ENCODE assay signal across 8 cellular contexts in the genomic region with DNA sequence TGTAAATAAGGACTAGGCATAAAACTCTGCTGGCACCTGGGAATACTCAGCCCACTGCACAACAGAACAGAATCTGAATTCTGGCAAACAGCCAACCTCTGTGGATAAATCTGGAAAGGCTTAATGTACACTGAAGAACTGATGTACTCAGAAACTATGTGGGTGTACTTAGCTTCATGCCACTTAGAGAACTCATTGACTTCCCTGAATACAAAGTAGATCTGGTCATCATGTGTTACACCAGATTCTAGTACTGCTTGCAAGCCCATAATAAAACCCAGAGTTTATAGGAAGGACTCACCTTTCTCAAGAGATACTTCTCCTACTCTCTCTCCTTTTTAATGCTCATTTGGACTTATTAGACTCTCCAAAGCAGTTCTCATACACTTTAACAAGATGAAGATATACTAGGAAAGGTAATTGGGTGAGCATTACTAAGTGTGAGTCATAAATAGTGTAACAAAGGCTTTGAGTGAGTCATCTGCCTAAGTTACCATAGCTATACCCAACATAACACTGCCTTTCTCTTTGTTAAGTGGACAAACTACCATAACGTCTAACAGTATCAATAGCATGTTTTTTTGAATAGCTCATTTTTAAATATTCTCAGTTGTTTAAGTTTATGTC.
A peak's percentile ranks its signal among the peaks of the same experiment; 100 is the strongest.
DNase-seq lines count a peak whose midpoint lies in the region; ATAC-seq and TF ChIP-seq lines count a peak whose summit lies in the region.

No MANE protein-coding gene starts in this region.

- H3K27ac ChIP-seq in hepatocyte = peak overlapping the region; percentile 22
- H3K27ac ChIP-seq in MM.1S (ENCODE audit: low read length) = no peak overlapping the region

- peaks cover 2% of the 10 kb centered on the region for H3K27me3 Mint-ChIP-seq in T-helper 2 cell treated with Interferon-gamma antibody and Interleukin-4, amounts not matched to agents 5 μg/mL and 100 μg/mL, for 36 hours (ENCODE audit: low read depth)

- H3K9me3 ChIP-seq in hepatocyte (ENCODE audit: low read depth) (no peaks in the 10 kb centered on the region), MM.1S (replicated peaks; ENCODE audit: insufficient read depth, low read length) (no peaks in the 10 kb centered on the region)

- H3K79me2 ChIP-seq in hepatocyte (no peaks in the 10 kb centered on the region), MM.1S (ENCODE audit: low read length) (no peaks in the 10 kb centered on the region)

- no peaks in the 10 kb centered on the region for H3K27me3 ChIP-seq in hepatocyte
- H3K27me3 ChIP-seq in MM.1S (replicated peaks; ENCODE audit: insufficient read depth, low read length) = no peaks in the 10 kb centered on the region

- POLR2A ChIA-PET in AG04449 (lab: Yijun Ruan, JAX) = no interaction called here

- no peak overlapping the region for H3K27ac Mint-ChIP-seq in T-helper 2 cell treated with Interferon-gamma antibody and Interleukin-4, amounts not matched to agents 5 μg/mL and 100 μg/mL, for 36 hours

- DNase-seq in AG04449 (ENCODE audit: low read depth, low spot score) = peak; percentile 57
- DNase-seq in HT-29 (ENCODE audit: low spot score) = peak; percentile 98
- peak; percentile 33 for DNase-seq in SK-MEL-5 (ENCODE audit: low read depth, low spot score)
- peak; percentile 53 for DNase-seq in hepatocyte (ENCODE audit: low spot score)
- no peak for DNase-seq in T-helper 2 cell treated with Interferon-gamma antibody and Interleukin-4, amounts not matched to agents 5 μg/mL and 100 μg/mL, for 36 hours (ENCODE audit: low spot score)
- no peak for DNase-seq in MM.1S
- DNase-seq in hepatic stellate cell (ENCODE audit: low spot score) = no peak

- no peaks in the 10 kb centered on the region for H3K9me3 Mint-ChIP-seq in T-helper 2 cell treated with Interferon-gamma antibody and Interleukin-4, amounts not matched to agents 5 μg/mL and 100 μg/mL, for 36 hours

- H3K9me2 ChIP-seq in hepatocyte (replicated peaks; ENCODE audit: insufficient read depth) (no peaks in the 10 kb centered on the region), MM.1S (replicated peaks; ENCODE audit: insufficient read depth, low read length) (no peaks in the 10 kb centered on the region)

- H3K4me1 ChIP-seq in hepatocyte (ENCODE audit: insufficient read depth) = peaks cover 15% of the 10 kb centered on the region
- H3K4me1 ChIP-seq in MM.1S (ENCODE audit: low read length) = peaks cover 10% of the 10 kb centered on the region

- H3K4me3 ChIP-seq in AG04449 (ENCODE audit: low read depth, low read length) (no peak overlapping the region), hepatocyte (no peak overlapping the region), MM.1S (ENCODE audit: low read length) (no peak overlapping the region)

- no peak overlapping the region for H3K4me3 Mint-ChIP-seq in T-helper 2 cell treated with Interferon-gamma antibody and Interleukin-4, amounts not matched to agents 5 μg/mL and 100 μg/mL, for 36 hours

- H3K4me1 Mint-ChIP-seq in T-helper 2 cell treated with Interferon-gamma antibody and Interleukin-4, amounts not matched to agents 5 μg/mL and 100 μg/mL, for 36 hours (ENCODE audit: low read depth) = peaks cover 2% of the 10 kb centered on the region

- CTCF ChIA-PET in AG04449 (lab: Yijun Ruan, JAX) = interaction anchor here (0.9 kb wide), 1 partner anchor 370 kb away, joined by 3 read pairs; no protein-coding TSS in a partner anchor

- H4K20me1 ChIP-seq in hepatocyte (ENCODE audit: insufficient read depth, poor library complexity, severe bottlenecking) (no peaks in the 10 kb centered on the region), MM.1S (ENCODE audit: insufficient read depth, low read length) (no peaks in the 10 kb centered on the region)

- no peaks in the 10 kb centered on the region for H3F3A ChIP-seq in MM.1S (ENCODE audit: insufficient read depth, low read length)

- H2AFZ ChIP-seq in hepatocyte (no peak overlapping the region), MM.1S (ENCODE audit: low read length) (no peak overlapping the region)

- no peaks in the 10 kb centered on the region for H3K36me3 Mint-ChIP-seq in T-helper 2 cell treated with Interferon-gamma antibody and Interleukin-4, amounts not matched to agents 5 μg/mL and 100 μg/mL, for 36 hours (ENCODE audit: low read depth)

- H3K4me2 ChIP-seq in hepatocyte (no peak overlapping the region), MM.1S (ENCODE audit: low read depth, low read length) (no peak overlapping the region)

- H3K36me3 ChIP-seq in hepatocyte (replicated peaks; ENCODE audit: insufficient read depth, low read depth) (no peaks in the 10 kb centered on the region), MM.1S (replicated peaks; ENCODE audit: insufficient read depth, low read length) (no peaks in the 10 kb centered on the region)

- no peak overlapping the region for H3K9ac ChIP-seq in MM.1S (ENCODE audit: low read length)

- ATAC-seq in GM18519 (IDR thresholded peaks at IDR 0.05; ENCODE audit: low FRiP score, unreplicated experiment) = peak; percentile 75

- in situ Hi-C loops in SK-MEL-5 (cut with HindIII; ENCODE audit: low pct_unique_long_range_greater_than_20kb, low sequenced_read_pairs) = no loop called here

- WGBS in hepatocyte (ENCODE audit: low lambda C conversion rate, missing lambda C conversion rate) = 10% methylated on average over 1 of the region's 1 CpG

- TF ChIP-seq CTCF in AG04449 (IDR thresholded peaks at IDR 0.05; ENCODE audit: insufficient read depth, low read length, missing control alignments) = no peak
- no peak for TF ChIP-seq CTCF in hepatocyte (IDR thresholded peaks at IDR 0.05; ENCODE audit: poor library complexity)
- TF ChIP-seq CTCF in MM.1S (IDR thresholded peaks at IDR 0.05; ENCODE audit: low read length) = no peak

Comparison
In these comparisons a context has a peak if more than half of its experiments do, and no peak if none do; other contexts are left out.
1. DNase-seq: peak in AG04449 (single experiment), HT-29 (single experiment), SK-MEL-5 (single experiment) and hepatocyte (single experiment); none in T-helper 2 cell treated with Interferon-gamma antibody and Interleukin-4, amounts not matched to agents 5 μg/mL and 100 μg/mL, for 36 hours (single experiment), MM.1S (single experiment) and hepatic stellate cell (single experiment).